ENCODE assay signal across 9 cellular contexts in the genomic region with DNA sequence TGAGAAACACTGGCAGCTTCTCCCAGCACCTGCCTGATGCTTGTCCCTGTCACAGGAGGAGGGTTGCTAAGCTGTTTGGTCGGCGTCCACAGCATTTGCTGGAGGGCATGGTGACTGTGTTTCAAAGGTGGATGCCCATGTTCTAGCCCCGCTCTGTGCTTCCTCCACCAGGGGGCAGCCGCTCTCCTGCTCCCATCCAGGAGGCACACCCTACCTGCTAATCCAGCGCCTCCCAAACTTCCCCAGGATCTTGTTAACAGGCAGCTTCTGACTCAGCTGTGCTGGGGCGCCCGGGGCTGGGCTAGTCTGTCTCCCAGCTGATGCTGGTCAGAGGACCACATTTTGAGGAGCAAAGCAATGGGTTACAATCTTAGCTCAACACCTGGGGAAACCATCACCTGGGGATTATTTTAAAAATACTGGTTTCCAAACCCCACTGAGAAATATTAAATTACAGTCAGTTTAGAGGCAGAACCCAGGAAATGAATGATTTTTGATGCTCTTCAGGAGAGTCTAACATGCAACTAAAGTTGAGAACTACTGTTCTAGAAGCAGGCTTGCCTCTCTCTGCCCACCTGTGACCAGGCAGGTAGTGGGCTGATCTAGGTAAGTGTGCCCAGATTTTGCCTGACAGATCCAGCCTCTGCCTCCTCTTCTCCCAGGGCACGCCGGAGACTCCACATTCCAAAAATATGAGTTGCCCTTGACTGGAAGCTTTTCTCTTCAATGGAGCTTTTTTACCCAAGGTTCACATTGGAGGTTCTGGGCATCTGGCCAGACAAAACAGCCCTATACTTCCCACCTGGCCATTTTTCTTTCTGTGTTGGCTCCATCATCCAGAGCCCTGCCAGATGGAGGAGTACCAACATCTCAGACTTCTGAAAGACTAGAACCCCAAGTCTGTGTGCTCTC.
DNase-seq lines count a peak whose midpoint lies in the region; ATAC-seq and TF ChIP-seq lines count a peak whose summit lies in the region.
"Had no signal": no experiment of that assay in that cellular context is flagged by ENCODE, and none has a peak within 500 bp of the region (broad histone marks: within the 10 kb centered on the region; RNA-seq: fewer than 3 reads in every experiment).

No MANE protein-coding gene starts in this region.

- peak; percentile 77 for DNase-seq in Daoy (ENCODE audit: low read depth)
- peak; percentile 71 for DNase-seq in HT-29 (ENCODE audit: low spot score)
- DNase-seq in SK-MEL-5 (ENCODE audit: low read depth, low spot score), result peak; percentile 69
- DNase-seq in mammary epithelial cell, result peak; percentile 90
- peak; percentile 52 for DNase-seq in mucosa of gallbladder (ENCODE audit: low spot score)
- DNase-seq in Ammon's horn (ENCODE audit: low spot score), result no peak

- in situ Hi-C loops in SK-MEL-5 (cut with HindIII; ENCODE audit: low pct_unique_long_range_greater_than_20kb, low sequenced_read_pairs), result no loop called here
- in situ Hi-C loops in mammary epithelial cell (cut with MboI; ENCODE audit: low sequenced_read_pairs in 2 of 2), result loop anchor here (10.0 to 25.0 kb wide), 2 partner anchors 436 to 439 kb away; a partner anchor contains a TSS

- H4K20me1 ChIP-seq in mammary epithelial cell (ENCODE audit: insufficient read depth, low read length), result no peaks in the 10 kb centered on the region

- BruUV-seq in mammary epithelial cell (replicated peaks; lab: Mats Ljungman, UMichigan), result no TSS peak

- intact Hi-C loops in mammary epithelial cell (cut with micrococcal nuclease), result no loop called here

- no peak overlapping the region for H3K4me3 ChIP-seq in mammary epithelial cell (replicated peaks in 1 of 3; ENCODE audit: insufficient read depth in 1 of 3, low read depth in 2 of 3, low read length in 3 of 3)
- H3K4me3 ChIP-seq: SJSA1 had no signal

- CTCF ChIA-PET in mammary epithelial cell (lab: Charles Lee; ENCODE audit: low non-redundant PET), result interaction anchor here (0.5 to 0.7 kb wide), 8 partner anchors 11 to 860 kb away, joined by 3 to 8 read pairs (median 4); no protein-coding TSS in a partner anchor

- no peaks in the 10 kb centered on the region for H3K79me2 ChIP-seq in mammary epithelial cell (ENCODE audit: insufficient read depth, low read length)

- TF ChIP-seq CTCF in mammary epithelial cell (conservative IDR thresholded peaks at IDR 0.05 in 1 of 2, IDR thresholded peaks at IDR 0.05 in 1 of 2; ENCODE audit: extremely low read depth in 1 of 2, insufficient read depth in 1 of 2, low read depth in 1 of 2, low read length in 2 of 2), result peak; percentile 87 to 96

- ATAC-seq in GM18873 (IDR thresholded peaks at IDR 0.05; ENCODE audit: low FRiP score, unreplicated experiment) (no peak), GM21381 (IDR thresholded peaks at IDR 0.05; ENCODE audit: unreplicated experiment) (no peak)

- no peaks in the 10 kb centered on the region for H3K36me3 ChIP-seq in mammary epithelial cell (ENCODE audit: insufficient read depth, low read length)
- H3K36me3 ChIP-seq: SJSA1 had no signal

- peaks cover 9% of the 10 kb centered on the region for H3K27me3 ChIP-seq in mammary epithelial cell (ENCODE audit: insufficient read depth, low read length)
- H3K27me3 ChIP-seq: SJSA1 had no signal

- H2AFZ ChIP-seq in mammary epithelial cell (ENCODE audit: low read depth, low read length), result peak overlapping the region; percentile 8

- dilution Hi-C loops in mammary epithelial cell (cut with HindIII; ENCODE audit: low sequenced_read_pairs), result loop anchor here (25.0 kb wide), 1 partner anchor 436 kb away; a partner anchor contains a TSS

- WGBS in mammary epithelial cell (ENCODE audit: low coverage, missing lambda C conversion rate), result 12% methylated on average over 9 of the region's 9 CpGs

- H3K4me1 ChIP-seq in mammary epithelial cell (ENCODE audit: insufficient read depth, low read length), result peaks cover 11% of the 10 kb centered on the region
- H3K4me1 ChIP-seq: SJSA1 had no signal

- no peaks in the 10 kb centered on the region for H3K9me3 ChIP-seq in mammary epithelial cell (replicated peaks; ENCODE audit: insufficient read depth, low read length)
- H3K9me3 ChIP-seq: SJSA1 had no signal

- peak overlapping the region; percentile 21 for H3K4me2 ChIP-seq in mammary epithelial cell (ENCODE audit: insufficient read depth, low read depth, low read length)

- H3K27ac ChIP-seq in mammary epithelial cell (ENCODE audit: insufficient read depth, low read depth, low read length), result no peak overlapping the region
- H3K27ac ChIP-seq: SJSA1 had no signal

- H3K9ac ChIP-seq in mammary epithelial cell (ENCODE audit: insufficient read depth, low read length), result no peak overlapping the region
